Comparison of ENCODE assay signal across 1 cellular context in the genomic region with DNA sequence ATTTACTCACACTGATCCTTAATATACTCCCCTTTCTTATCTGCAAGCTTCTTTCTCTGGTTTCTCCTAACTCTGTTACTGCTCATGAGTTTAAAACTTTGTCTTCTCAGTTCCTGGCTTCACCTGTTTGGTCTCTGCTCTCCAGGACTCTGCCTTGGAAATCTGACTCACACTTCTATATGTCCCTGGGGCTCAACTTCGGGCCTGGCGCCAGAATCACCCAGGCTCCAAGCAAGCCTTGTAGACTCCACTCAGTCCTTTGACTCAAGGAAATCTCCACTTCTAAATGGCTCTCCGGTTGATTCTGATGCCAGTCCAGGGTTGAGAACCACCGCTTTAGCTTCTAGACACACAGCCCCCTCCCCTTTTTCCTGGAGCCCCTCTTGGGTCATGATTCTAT.
TF ChIP-seq lines count a peak whose summit lies in the region.

No MANE protein-coding gene starts in this region.

TF ChIP-seq in HepG2, 621 proteins besides CTCF, POLR2A, EP300 and RAD21:
- TF ChIP-seq PTBP1 (IDR thresholded peaks at IDR 0.05; ENCODE audit: low read depth, low read length, poor library complexity, severe bottlenecking): no peak
- TF ChIP-seq, protein P1, sequence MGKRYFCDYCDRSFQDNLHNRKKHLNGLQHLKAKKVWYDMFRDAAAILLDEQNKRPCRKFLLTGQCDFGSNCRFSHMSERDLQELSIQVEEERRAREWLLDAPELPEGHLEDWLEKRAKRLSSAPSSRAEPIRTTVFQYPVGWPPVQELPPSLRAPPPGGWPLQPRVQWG (CRISPR knock-in tag; IDR thresholded peaks at IDR 0.05; ENCODE audit: borderline replicate concordance, low read depth): no peak
- no peak for TF ChIP-seq NKX3-1 (CRISPR knock-in tag; IDR thresholded peaks at IDR 0.05)
- TF ChIP-seq, protein P2, sequence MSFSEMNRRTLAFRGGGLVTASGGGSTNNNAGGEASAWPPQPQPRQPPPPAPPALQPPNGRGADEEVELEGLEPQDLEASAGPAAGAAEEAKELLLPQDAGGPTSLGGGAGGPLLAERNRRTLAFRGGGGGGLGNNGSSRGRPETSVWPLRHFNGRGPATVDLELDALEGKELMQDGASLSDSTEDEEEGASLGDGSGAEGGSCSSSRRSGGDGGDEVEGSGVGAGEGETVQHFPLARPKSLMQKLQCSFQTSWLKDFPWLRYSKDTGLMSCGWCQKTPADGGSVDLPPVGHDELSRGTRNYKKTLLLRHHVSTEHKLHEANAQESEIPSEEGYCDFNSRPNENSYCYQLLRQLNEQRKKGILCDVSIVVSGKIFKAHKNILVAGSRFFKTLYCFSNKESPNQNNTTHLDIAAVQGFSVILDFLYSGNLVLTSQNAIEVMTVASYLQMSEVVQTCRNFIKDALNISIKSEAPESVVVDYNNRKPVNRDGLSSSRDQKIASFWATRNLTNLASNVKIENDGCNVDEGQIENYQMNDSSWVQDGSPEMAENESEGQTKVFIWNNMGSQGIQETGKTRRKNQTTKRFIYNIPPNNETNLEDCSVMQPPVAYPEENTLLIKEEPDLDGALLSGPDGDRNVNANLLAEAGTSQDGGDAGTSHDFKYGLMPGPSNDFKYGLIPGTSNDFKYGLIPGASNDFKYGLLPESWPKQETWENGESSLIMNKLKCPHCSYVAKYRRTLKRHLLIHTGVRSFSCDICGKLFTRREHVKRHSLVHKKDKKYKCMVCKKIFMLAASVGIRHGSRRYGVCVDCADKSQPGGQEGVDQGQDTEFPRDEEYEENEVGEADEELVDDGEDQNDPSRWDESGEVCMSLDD (CRISPR knock-in tag; IDR thresholded peaks at IDR 0.05; ENCODE audit: borderline replicate concordance): no peak
- TF ChIP-seq, protein P3, sequence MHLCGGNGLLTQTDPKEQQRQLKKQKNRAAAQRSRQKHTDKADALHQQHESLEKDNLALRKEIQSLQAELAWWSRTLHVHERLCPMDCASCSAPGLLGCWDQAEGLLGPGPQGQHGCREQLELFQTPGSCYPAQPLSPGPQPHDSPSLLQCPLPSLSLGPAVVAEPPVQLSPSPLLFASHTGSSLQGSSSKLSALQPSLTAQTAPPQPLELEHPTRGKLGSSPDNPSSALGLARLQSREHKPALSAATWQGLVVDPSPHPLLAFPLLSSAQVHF (CRISPR knock-in tag; IDR thresholded peaks at IDR 0.05): no peak
